Comparison of ENCODE assay signal across 1 cellular context in the genomic region with DNA sequence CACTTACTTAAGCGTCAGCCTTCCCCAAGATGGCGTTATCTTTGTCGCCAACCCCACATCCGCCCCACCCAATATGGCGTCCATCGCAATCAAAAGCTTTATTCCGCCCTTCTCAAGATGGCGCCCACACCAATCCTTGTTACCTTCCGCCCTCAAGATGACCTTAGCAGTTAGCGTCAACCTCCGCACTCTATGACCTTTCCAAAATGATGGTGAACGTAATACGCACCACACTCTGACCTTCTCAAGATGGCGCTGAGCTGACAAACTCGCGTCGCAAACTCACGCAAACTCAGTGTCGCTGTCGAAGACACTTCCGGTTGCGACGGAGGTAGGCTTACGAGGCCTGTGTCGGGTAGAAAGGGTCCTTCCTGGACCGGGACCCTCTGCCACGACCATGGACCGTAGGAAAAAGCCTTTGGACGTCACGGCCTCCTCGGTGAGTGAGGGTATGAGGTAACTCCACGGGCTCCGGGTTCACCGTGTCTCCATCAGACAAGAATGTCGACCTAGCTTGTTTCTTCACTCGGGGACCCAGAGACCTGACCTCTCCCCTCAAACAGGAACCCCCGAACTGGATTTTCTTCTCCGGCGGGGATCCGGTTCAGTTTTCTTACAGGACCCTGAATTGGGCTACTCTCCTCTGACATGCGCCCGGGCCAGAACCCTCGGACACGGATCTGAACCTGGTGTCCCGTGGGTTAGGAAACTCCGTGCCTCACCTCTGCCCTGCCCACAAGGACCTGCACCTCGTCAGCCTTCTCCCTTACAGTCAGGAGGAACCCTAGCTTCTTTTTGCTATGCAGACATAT.
TF ChIP-seq lines count a peak whose summit lies in the region.

A gene (plus strand): TSS at position 323 of the 812 bp plus-strand sequence. CDS start 75 bp downstream, at position 398.

TF ChIP-seq in HepG2, 621 proteins besides CTCF, POLR2A, EP300 and RAD21 (continued from another document and continues in another):
- TF ChIP-seq HIVEP1 (CRISPR knock-in tag; IDR thresholded peaks at IDR 0.05) (peak; percentile 18; the same call in 1 of the 2 replicates), HDAC2 (CRISPR knock-in tag; IDR thresholded peaks at IDR 0.05) (peak; percentile 85; the same call in 1 of the 2 replicates), HNF4G (IDR thresholded peaks at IDR 0.05; ENCODE audit: borderline replicate concordance, low read depth, low read length) (no peak), HNF4G (CRISPR knock-in tag; IDR thresholded peaks at IDR 0.05; ENCODE audit: borderline replicate concordance, low read depth) (0 out of 2 replicates have a peak, but pooled peaks have one; percentile 51), NFYC (CRISPR knock-in tag; IDR thresholded peaks at IDR 0.05) (peak; percentile 59), ZNF563 (CRISPR knock-in tag; IDR thresholded peaks at IDR 0.05) (no peak; the same call in 1 of the 2 replicates), SOX13 (IDR thresholded peaks at IDR 0.05) (no peak), SOX13 (CRISPR knock-in tag; conservative IDR thresholded peaks at IDR 0.05 in 1 of 2, IDR thresholded peaks at IDR 0.05 in 1 of 2) (peak in 1 of 2 experiments; percentile 45; a peak in 2 of 4 replicates), ZNF350 (CRISPR knock-in tag; IDR thresholded peaks at IDR 0.05; ENCODE audit: borderline replicate concordance, low read depth) (peak; percentile 95), KDM5A (IDR thresholded peaks at IDR 0.05; ENCODE audit: borderline replicate concordance, low read length) (peak; percentile 75; the same call in 1 of the 2 replicates), DNMT1 (CRISPR knock-in tag; IDR thresholded peaks at IDR 0.05) (peak; percentile 72; the same call in 1 of the 2 replicates), ZFP36L1 (CRISPR knock-in tag; IDR thresholded peaks at IDR 0.05) (0 out of 2 replicates have a peak, but pooled peaks have one; percentile 41), NONO (IDR thresholded peaks at IDR 0.05) (no peak), NONO (CRISPR knock-in tag; conservative IDR thresholded peaks at IDR 0.05) (peak; percentile 94), NR2F6 (IDR thresholded peaks at IDR 0.05) (peak; percentile 85), NR2F6 (CRISPR knock-in tag; IDR thresholded peaks at IDR 0.05) (peak; percentile 96), ZZZ3 (CRISPR knock-in tag; IDR thresholded peaks at IDR 0.05; ENCODE audit: borderline replicate concordance) (0 out of 2 replicates have a peak, but pooled peaks have one; percentile 36), FOSL2 (CRISPR knock-in tag; IDR thresholded peaks at IDR 0.05) (peak; percentile 77), SP140L (CRISPR knock-in tag; IDR thresholded peaks at IDR 0.05; ENCODE audit: borderline replicate concordance) (no peak), ZNF33B (CRISPR knock-in tag; IDR thresholded peaks at IDR 0.05) (peak; percentile 70; the same call in 1 of the 2 replicates), RXRB (CRISPR knock-in tag; IDR thresholded peaks at IDR 0.05; ENCODE audit: borderline replicate concordance) (peak; percentile 91), ZNF607 (CRISPR knock-in tag; IDR thresholded peaks at IDR 0.05; ENCODE audit: borderline replicate concordance) (peak; percentile 85; the same call in 1 of the 2 replicates), GFI1 (CRISPR knock-in tag; IDR thresholded peaks at IDR 0.05; ENCODE audit: borderline replicate concordance) (peak; percentile 33; the same call in 1 of the 2 replicates), FOXA1 (IDR thresholded peaks at IDR 0.05) (no peak), FOXA1 (CRISPR knock-in tag; IDR thresholded peaks at IDR 0.05) (peak; percentile 70), ZBTB7A (CRISPR knock-in tag; IDR thresholded peaks at IDR 0.05) (peak; percentile 98), ZNF501 (CRISPR knock-in tag; IDR thresholded peaks at IDR 0.05) (peak; percentile 91), JUN (CRISPR knock-in tag; IDR thresholded peaks at IDR 0.05) (peak; percentile 84), MAFK (conservative IDR thresholded peaks at IDR 0.05 in 1 of 2, IDR thresholded peaks at IDR 0.05 in 1 of 2; ENCODE audit: low read length in 2 of 2) (peak in 1 of 2 experiments; percentile 20; a peak in 1 of 4 replicates), MLLT10 (CRISPR knock-in tag; IDR thresholded peaks at IDR 0.05) (no peak), MIER3 (CRISPR knock-in tag; IDR thresholded peaks at IDR 0.05; ENCODE audit: borderline replicate concordance) (peak; percentile 92; the same call in 1 of the 2 replicates), NR1H2 (CRISPR knock-in tag; IDR thresholded peaks at IDR 0.05; ENCODE audit: borderline replicate concordance, low read depth) (peak; percentile 90; the same call in 1 of the 2 replicates)
- TF ChIP-seq, protein P1, sequence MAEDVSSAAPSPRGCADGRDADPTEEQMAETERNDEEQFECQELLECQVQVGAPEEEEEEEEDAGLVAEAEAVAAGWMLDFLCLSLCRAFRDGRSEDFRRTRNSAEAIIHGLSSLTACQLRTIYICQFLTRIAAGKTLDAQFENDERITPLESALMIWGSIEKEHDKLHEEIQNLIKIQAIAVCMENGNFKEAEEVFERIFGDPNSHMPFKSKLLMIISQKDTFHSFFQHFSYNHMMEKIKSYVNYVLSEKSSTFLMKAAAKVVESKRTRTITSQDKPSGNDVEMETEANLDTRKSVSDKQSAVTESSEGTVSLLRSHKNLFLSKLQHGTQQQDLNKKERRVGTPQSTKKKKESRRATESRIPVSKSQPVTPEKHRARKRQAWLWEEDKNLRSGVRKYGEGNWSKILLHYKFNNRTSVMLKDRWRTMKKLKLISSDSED (CRISPR knock-in tag; IDR thresholded peaks at IDR 0.05), result no peak
- TF ChIP-seq, protein P2, sequence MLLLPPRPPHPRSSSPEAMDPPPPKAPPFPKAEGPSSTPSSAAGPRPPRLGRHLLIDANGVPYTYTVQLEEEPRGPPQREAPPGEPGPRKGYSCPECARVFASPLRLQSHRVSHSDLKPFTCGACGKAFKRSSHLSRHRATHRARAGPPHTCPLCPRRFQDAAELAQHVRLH (CRISPR knock-in tag; IDR thresholded peaks at IDR 0.05; ENCODE audit: borderline replicate concordance, low read depth), result peak; percentile 87; the same call in 1 of the 2 replicates
- TF ChIP-seq, protein P3, sequence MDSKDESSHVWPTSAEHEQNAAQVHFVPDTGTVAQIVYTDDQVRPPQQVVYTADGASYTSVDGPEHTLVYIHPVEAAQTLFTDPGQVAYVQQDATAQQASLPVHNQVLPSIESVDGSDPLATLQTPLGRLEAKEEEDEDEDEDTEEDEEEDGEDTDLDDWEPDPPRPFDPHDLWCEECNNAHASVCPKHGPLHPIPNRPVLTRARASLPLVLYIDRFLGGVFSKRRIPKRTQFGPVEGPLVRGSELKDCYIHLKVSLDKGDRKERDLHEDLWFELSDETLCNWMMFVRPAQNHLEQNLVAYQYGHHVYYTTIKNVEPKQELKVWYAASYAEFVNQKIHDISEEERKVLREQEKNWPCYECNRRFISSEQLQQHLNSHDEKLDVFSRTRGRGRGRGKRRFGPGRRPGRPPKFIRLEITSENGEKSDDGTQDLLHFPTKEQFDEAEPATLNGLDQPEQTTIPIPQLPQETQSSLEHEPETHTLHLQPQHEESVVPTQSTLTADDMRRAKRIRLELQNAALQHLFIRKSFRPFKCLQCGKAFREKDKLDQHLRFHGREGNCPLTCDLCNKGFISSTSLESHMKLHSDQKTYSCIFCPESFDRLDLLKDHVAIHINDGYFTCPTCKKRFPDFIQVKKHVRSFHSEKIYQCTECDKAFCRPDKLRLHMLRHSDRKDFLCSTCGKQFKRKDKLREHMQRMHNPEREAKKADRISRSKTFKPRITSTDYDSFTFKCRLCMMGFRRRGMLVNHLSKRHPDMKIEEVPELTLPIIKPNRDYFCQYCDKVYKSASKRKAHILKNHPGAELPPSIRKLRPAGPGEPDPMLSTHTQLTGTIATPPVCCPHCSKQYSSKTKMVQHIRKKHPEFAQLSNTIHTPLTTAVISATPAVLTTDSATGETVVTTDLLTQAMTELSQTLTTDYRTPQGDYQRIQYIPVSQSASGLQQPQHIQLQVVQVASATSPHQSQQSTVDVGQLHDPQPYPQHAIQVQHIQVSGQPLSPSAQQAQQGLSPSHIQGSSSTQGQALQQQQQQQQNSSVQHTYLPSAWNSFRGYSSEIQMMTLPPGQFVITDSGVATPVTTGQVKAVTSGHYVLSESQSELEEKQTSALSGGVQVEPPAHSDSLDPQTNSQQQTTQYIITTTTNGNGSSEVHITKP (CRISPR knock-in tag; IDR thresholded peaks at IDR 0.05; ENCODE audit: low read depth), result peak; percentile 42; the same call in 1 of the 2 replicates
- TF ChIP-seq, protein P4, sequence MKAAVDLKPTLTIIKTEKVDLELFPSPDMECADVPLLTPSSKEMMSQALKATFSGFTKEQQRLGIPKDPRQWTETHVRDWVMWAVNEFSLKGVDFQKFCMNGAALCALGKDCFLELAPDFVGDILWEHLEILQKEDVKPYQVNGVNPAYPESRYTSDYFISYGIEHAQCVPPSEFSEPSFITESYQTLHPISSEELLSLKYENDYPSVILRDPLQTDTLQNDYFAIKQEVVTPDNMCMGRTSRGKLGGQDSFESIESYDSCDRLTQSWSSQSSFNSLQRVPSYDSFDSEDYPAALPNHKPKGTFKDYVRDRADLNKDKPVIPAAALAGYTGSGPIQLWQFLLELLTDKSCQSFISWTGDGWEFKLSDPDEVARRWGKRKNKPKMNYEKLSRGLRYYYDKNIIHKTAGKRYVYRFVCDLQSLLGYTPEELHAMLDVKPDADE (CRISPR knock-in tag; IDR thresholded peaks at IDR 0.05), result no peak
- TF ChIP-seq, protein P5, sequence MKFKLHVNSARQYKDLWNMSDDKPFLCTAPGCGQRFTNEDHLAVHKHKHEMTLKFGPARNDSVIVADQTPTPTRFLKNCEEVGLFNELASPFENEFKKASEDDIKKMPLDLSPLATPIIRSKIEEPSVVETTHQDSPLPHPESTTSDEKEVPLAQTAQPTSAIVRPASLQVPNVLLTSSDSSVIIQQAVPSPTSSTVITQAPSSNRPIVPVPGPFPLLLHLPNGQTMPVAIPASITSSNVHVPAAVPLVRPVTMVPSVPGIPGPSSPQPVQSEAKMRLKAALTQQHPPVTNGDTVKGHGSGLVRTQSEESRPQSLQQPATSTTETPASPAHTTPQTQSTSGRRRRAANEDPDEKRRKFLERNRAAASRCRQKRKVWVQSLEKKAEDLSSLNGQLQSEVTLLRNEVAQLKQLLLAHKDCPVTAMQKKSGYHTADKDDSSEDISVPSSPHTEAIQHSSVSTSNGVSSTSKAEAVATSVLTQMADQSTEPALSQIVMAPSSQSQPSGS (CRISPR knock-in tag; IDR thresholded peaks at IDR 0.05), result peak; percentile 88
- TF ChIP-seq, protein P6, sequence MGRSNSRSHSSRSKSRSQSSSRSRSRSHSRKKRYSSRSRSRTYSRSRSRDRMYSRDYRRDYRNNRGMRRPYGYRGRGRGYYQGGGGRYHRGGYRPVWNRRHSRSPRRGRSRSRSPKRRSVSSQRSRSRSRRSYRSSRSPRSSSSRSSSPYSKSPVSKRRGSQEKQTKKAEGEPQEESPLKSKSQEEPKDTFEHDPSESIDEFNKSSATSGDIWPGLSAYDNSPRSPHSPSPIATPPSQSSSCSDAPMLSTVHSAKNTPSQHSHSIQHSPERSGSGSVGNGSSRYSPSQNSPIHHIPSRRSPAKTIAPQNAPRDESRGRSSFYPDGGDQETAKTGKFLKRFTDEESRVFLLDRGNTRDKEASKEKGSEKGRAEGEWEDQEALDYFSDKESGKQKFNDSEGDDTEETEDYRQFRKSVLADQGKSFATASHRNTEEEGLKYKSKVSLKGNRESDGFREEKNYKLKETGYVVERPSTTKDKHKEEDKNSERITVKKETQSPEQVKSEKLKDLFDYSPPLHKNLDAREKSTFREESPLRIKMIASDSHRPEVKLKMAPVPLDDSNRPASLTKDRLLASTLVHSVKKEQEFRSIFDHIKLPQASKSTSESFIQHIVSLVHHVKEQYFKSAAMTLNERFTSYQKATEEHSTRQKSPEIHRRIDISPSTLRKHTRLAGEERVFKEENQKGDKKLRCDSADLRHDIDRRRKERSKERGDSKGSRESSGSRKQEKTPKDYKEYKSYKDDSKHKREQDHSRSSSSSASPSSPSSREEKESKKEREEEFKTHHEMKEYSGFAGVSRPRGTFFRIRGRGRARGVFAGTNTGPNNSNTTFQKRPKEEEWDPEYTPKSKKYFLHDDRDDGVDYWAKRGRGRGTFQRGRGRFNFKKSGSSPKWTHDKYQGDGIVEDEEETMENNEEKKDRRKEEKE (IDR thresholded peaks at IDR 0.05), result no peak
- TF ChIP-seq, protein P7, sequence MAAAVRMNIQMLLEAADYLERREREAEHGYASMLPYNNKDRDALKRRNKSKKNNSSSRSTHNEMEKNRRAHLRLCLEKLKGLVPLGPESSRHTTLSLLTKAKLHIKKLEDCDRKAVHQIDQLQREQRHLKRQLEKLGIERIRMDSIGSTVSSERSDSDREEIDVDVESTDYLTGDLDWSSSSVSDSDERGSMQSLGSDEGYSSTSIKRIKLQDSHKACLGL (CRISPR knock-in tag; IDR thresholded peaks at IDR 0.05), result 0 out of 2 replicates have a peak, but pooled peaks have one; percentile 39
- TF ChIP-seq, protein P8, sequence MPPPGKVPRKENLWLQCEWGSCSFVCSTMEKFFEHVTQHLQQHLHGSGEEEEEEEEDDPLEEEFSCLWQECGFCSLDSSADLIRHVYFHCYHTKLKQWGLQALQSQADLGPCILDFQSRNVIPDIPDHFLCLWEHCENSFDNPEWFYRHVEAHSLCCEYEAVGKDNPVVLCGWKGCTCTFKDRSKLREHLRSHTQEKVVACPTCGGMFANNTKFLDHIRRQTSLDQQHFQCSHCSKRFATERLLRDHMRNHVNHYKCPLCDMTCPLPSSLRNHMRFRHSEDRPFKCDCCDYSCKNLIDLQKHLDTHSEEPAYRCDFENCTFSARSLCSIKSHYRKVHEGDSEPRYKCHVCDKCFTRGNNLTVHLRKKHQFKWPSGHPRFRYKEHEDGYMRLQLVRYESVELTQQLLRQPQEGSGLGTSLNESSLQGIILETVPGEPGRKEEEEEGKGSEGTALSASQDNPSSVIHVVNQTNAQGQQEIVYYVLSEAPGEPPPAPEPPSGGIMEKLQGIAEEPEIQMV (CRISPR knock-in tag; IDR thresholded peaks at IDR 0.05; ENCODE audit: low read depth), result peak; percentile 90
- TF ChIP-seq, protein P9, sequence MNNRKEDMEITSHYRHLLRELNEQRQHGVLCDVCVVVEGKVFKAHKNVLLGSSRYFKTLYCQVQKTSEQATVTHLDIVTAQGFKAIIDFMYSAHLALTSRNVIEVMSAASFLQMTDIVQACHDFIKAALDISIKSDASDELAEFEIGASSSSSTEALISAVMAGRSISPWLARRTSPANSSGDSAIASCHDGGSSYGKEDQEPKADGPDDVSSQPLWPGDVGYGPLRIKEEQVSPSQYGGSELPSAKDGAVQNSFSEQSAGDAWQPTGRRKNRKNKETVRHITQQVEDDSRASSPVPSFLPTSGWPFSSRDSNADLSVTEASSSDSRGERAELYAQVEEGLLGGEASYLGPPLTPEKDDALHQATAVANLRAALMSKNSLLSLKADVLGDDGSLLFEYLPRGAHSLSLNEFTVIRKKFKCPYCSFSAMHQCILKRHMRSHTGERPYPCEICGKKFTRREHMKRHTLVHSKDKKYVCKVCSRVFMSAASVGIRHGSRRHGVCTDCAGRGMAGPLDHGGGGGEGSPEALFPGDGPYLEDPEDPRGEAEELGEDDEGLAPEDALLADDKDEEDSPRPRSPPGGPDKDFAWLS (CRISPR knock-in tag; IDR thresholded peaks at IDR 0.05; ENCODE audit: borderline replicate concordance), result peak; percentile 77; the same call in 1 of the 2 replicates
- TF ChIP-seq, protein P10, sequence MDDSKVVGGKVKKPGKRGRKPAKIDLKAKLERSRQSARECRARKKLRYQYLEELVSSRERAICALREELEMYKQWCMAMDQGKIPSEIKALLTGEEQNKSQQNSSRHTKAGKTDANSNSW (CRISPR knock-in tag; IDR thresholded peaks at IDR 0.05; ENCODE audit: borderline replicate concordance), result peak; percentile 76; the same call in 1 of the 2 replicates
